8 cellular contexts compared by ENCODE assay signal in the genomic region with DNA sequence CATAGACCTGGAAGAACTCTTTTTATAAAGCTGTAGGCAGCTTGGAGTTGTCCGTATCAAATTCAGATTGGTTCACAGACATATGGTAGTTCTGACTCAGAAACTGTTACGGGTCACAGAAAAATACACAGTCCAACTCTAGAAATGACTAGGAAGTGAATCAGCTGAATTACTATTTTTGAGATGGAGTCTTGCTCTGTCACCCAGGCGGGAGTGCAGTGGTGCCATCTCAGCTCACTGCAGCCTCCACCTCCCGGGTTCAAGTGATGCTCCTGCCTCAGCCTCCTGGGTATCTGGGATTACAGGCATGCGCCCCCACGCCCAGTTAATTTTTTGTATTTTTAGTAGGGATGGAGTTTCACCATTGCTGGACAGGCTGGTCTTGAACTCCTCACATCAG. TPM values are rescaled to one million over a fixed set of nuclear protein-coding genes. Genes with fewer than 3 reads are reported as not detected.
DNase-seq lines count a peak whose midpoint lies in the region; ATAC-seq, FAIRE-seq and TF ChIP-seq lines count a peak whose summit lies in the region.
"Not testable (repeated sequence)": the region's sequence is repeated elsewhere in the genome, so short reads cannot be mapped to it uniquely, and the experiment has no call there.

No MANE protein-coding gene starts in this region.

- DNase-seq in AG10803 (ENCODE audit: low read depth): peak; percentile 65
- DNase-seq in GM18507 (ENCODE audit: extremely low spot score, insufficient read length, low read depth): peak; percentile 37
- DNase-seq in activated CD4-positive, alpha-beta T cell treated with anti-CD3 and anti-CD28 coated beads for 48 hours: peak; percentile 30
- peak; percentile 79 for DNase-seq in GM12878 (ENCODE audit: low read depth, low spot score)
- DNase-seq in myocyte (ENCODE audit: low read depth): peak; percentile 21

- not testable (repeated sequence) for TF ChIP-seq POLR2A in GM12878 (IDR thresholded peaks at IDR 0.05; ENCODE audit: low read depth, low read length)

- FAIRE-seq in GM18507 (lab: Jason Lieb, UNC); GM12878 (lab: Jason Lieb, UNC): not testable (repeated sequence)

- SMC1A ChIA-PET in GM12878 (lab: Charles Lee; ENCODE audit: uncharacterized antibody, unreplicated experiment): interaction anchor here (0.7 to 3.5 kb wide), 34 partner anchors 8 to 288 kb away, joined by 3 to 45 read pairs (median 5); partner anchors contain the start of genes CDKN1B and CREBL2

- TF ChIP-seq EP300 in GM12878 (IDR thresholded peaks at IDR 0.05; ENCODE audit: borderline replicate concordance in 1 of 2, control insufficient read depth in 1 of 2, low read depth in 2 of 2, low read length in 2 of 2): peak in 1 of 2 experiments; percentile 61; a peak in 1 of 4 replicates

- under 1% methylated on average over 6 of the region's 6 CpGs for WGBS in GM12878 (ENCODE audit: insufficient coverage, insufficient replicate concordance, low lambda C conversion rate, missing lambda C conversion rate)

- in situ Hi-C loops in GM12878 (cut with MboI): not testable (repeated sequence)

- not testable (repeated sequence) for H3K4me3 ChIP-seq in AG10803 (ENCODE audit: low read length)
- peak overlapping the region; percentile 14; the same call in 1 of the 2 replicates for H3K4me3 ChIP-seq in GM12878

- TF ChIP-seq CTCF in AG10803 (conservative IDR thresholded peaks at IDR 0.05; ENCODE audit: low read length); GM12878 (IDR thresholded peaks at IDR 0.05 in 2 of 3, conservative IDR thresholded peaks at IDR 0.05 in 1 of 3; ENCODE audit: control insufficient read depth in 2 of 3, extremely low read depth in 1 of 3, insufficient read depth in 1 of 3, low read depth in 3 of 3, low read length in 3 of 3): not testable (repeated sequence)

- ATAC-seq in GM21381 (IDR thresholded peaks at IDR 0.05; ENCODE audit: unreplicated experiment) (peak; percentile 64), HG02885 (IDR thresholded peaks at IDR 0.05; ENCODE audit: poor library complexity, unreplicated experiment) (peak; percentile 79), HG03575 (IDR thresholded peaks at IDR 0.05; ENCODE audit: extremely low read depth, insufficient number of reproducible peaks, low FRiP score, unreplicated experiment) (peak; percentile 69), GM12878 (peak; percentile 92)

- intact Hi-C loops in GM12878 (cut with micrococcal nuclease; ENCODE audit: unreplicated experiment): loop anchor here (1.0 kb wide), 1 partner anchor 58 kb away; no protein-coding TSS in a partner anchor

- peak overlapping the region; percentile 46; the same call in 1 of the 2 replicates for H3K9ac ChIP-seq in GM12878 (ENCODE audit: control insufficient read depth, insufficient read depth, low read length)

- not testable (repeated sequence) for H3K27me3 ChIP-seq in GM12878 (replicated peaks in 1 of 2; ENCODE audit: control insufficient read depth in 2 of 2, insufficient read depth in 2 of 2, low read length in 1 of 2)

- not testable (repeated sequence) for TF ChIP-seq RAD21 in GM12878 (IDR thresholded peaks at IDR 0.05; ENCODE audit: insufficient read depth, low read depth, low read length)

- CTCF ChIA-PET in GM12878 (lab: Yijun Ruan, JAX): interaction anchor here (0.7 to 7.7 kb wide), 28 partner anchors 9 to 280 kb away, joined by 3 to 79 read pairs (median 5); partner anchors contain the start of genes CREBL2 and DUSP16

- RAD21 ChIA-PET in GM12878 (lab: Charles Lee; ENCODE audit: unreplicated experiment): interaction anchor here (0.7 to 3.0 kb wide), 28 partner anchors 9 to 288 kb away, joined by 3 to 32 read pairs (median 4); partner anchors contain the start of gene DUSP16

- H3K4me1 ChIP-seq in GM12878 (ENCODE audit: control insufficient read depth, insufficient read depth, low read length): peaks cover 20% of the 10 kb centered on the region

- peak overlapping the region; percentile 76 for H3K27ac ChIP-seq in GM12878 (ENCODE audit: control insufficient read depth, insufficient read depth)

- peak overlapping the region; percentile 45; the same call in 1 of the 2 replicates for H2AFZ ChIP-seq in GM12878 (ENCODE audit: control insufficient read depth, low read depth, low read length)

- POLR2A ChIA-PET in GM12878 (lab: Charles Lee): interaction anchor here (0.7 to 2.0 kb wide), 12 partner anchors 8 to 163 kb away, joined by 3 to 6 read pairs (median 3); no protein-coding TSS in a partner anchor

- peak overlapping the region; percentile 84 for H3K4me2 ChIP-seq in GM12878 (ENCODE audit: control insufficient read depth, insufficient read depth)

- H3K36me3 ChIP-seq in GM12878 (ENCODE audit: control insufficient read depth in 2 of 2, insufficient read depth in 2 of 2, low read length in 1 of 2): not testable (repeated sequence)

- not testable (repeated sequence) for H4K20me1 ChIP-seq in GM12878 (ENCODE audit: control insufficient read depth, insufficient read depth)

- H3K79me2 ChIP-seq in GM12878 (ENCODE audit: control insufficient read depth, insufficient read depth, low read length): not testable (repeated sequence)

- H3K9me3 ChIP-seq in GM12878 (replicated peaks; ENCODE audit: control insufficient read depth, insufficient read depth, low read length): peaks cover 32% of the 10 kb centered on the region

- BruUV-seq in GM12878 (replicated peaks; lab: Mats Ljungman, UMichigan): not testable (repeated sequence)

TF ChIP-seq in GM12878, 131 proteins besides CTCF, POLR2A, EP300 and RAD21 (continues in another document):
- TF ChIP-seq CBX5 (IDR thresholded peaks at IDR 0.05; ENCODE audit: low read depth) (peak; percentile 13; the same call in 1 of the 2 replicates), JUND (IDR thresholded peaks at IDR 0.05; ENCODE audit: low read depth, low read length) (peak; percentile 84), DPF2 (IDR thresholded peaks at IDR 0.05) (peak; percentile 88; the same call in 1 of the 2 replicates)

RNA-seq across cellular contexts. Expression of gene CREBL2, which starts 34.3 kb away (rescaled TPM):
- 17.2 and 18.1 TPM in 2 replicates for total RNA-seq in GM12878 (2013; cell fraction: nucleolus; rRNA removed)
- 17.7 and 23.0 TPM in 2 replicates for total RNA-seq in GM12878 (2014; rRNA removed)
- 13.9 and 14.2 TPM in 2 replicates for total RNA-seq in GM12878 (2014; rRNA removed; fragmentation: Illumina TruSeq; extraction: Trizol)
- total RNA-seq in GM12878 (2021): 11.4 and 11.9 TPM in 2 replicates
- polyA plus RNA-seq in GM12878 (2011; ENCODE audit: low read depth): 5.5 TPM
- 19.1 and 28.4 TPM in 2 replicates for polyA plus RNA-seq in GM12878 (2011; rRNA removed)
- 10.0 and 11.6 TPM in 2 replicates for polyA plus RNA-seq in GM12878 (2011; cell fraction: cytosol; rRNA removed)
- 5.3 and 6.3 TPM in 2 replicates for polyA plus RNA-seq in GM12878 (2011; cell fraction: nucleus; rRNA removed)
- polyA plus RNA-seq in GM12878 (2012): 7.0 and 11.6 TPM in 2 replicates
- polyA plus RNA-seq in GM12878 (2014; fragmentation: Illumina TruSeq; extraction: Trizol): 13.1 and 15.5 TPM in 2 replicates
- polyA plus RNA-seq in GM12878 (2014; fragmentation: Nextera tagmentation; extraction: Ambion mirVana): 1 to 10 TPM; 4.6 to 5.2 TPM
- polyA plus RNA-seq in GM12878 (2014; rRNA removed): 10.1 and 10.7 TPM in 2 replicates
- 10 to 100 TPM; 14.9 to 15.6 TPM for polyA plus RNA-seq in GM12878 (2016; fragmentation: Nextera tagmentation; extraction: Ambion mirVana)
- 14.8 and 17.3 TPM in 2 replicates for polyA minus RNA-seq in GM12878 (2011; rRNA and poly(A)+ RNA removed)
- polyA minus RNA-seq in GM12878 (2011; cell fraction: cytosol; rRNA and poly(A)+ RNA removed): 4.9 and 6.1 TPM in 2 replicates
- 6.2 and 9.1 TPM in 2 replicates for polyA minus RNA-seq in GM12878 (2011; cell fraction: nucleus; rRNA and poly(A)+ RNA removed)
- 15.5 and 18.6 TPM in 2 replicates for total RNA-seq in myocyte
- 15.6 TPM for polyA plus RNA-seq in myocyte (2012)

RNA-seq across cellular contexts. Expression of gene GPR19, which starts 50.0 kb away (rescaled TPM):
- total RNA-seq in GM12878 (2013; cell fraction: nucleolus; rRNA removed): 10.2 and 14.3 TPM in 2 replicates
- total RNA-seq in GM12878 (2014; rRNA removed): 2.1 and 2.7 TPM in 2 replicates
- total RNA-seq in GM12878 (2014; rRNA removed; fragmentation: Illumina TruSeq; extraction: Trizol): 3.9 and 4.1 TPM in 2 replicates
- 2.6 and 3.4 TPM in 2 replicates for total RNA-seq in GM12878 (2021)
- polyA plus RNA-seq in GM12878 (2011; ENCODE audit: low read depth): 0.87 TPM
- polyA plus RNA-seq in GM12878 (2011; rRNA removed): 7.4 TPM in 2 replicates
- polyA plus RNA-seq in GM12878 (2011; cell fraction: cytosol; rRNA removed): 5.5 and 5.7 TPM in 2 replicates
- 13.6 and 23.5 TPM in 2 replicates for polyA plus RNA-seq in GM12878 (2011; cell fraction: nucleus; rRNA removed)
- polyA plus RNA-seq in GM12878 (2012): 2.3 and 3.3 TPM in 2 replicates
- 4.0 and 9.8 TPM in 2 replicates for polyA plus RNA-seq in GM12878 (2014; fragmentation: Illumina TruSeq; extraction: Trizol)
- 1 to 10 TPM; 2.9 to 3.0 TPM for polyA plus RNA-seq in GM12878 (2014; fragmentation: Nextera tagmentation; extraction: Ambion mirVana)
- polyA plus RNA-seq in GM12878 (2014; rRNA removed): 1.7 and 2.2 TPM in 2 replicates
- 1 to 10 TPM; 2.2 to 3.1 TPM for polyA plus RNA-seq in GM12878 (2016; fragmentation: Nextera tagmentation; extraction: Ambion mirVana)
- 7.6 and 10.5 TPM in 2 replicates for polyA minus RNA-seq in GM12878 (2011; rRNA and poly(A)+ RNA removed)
- 1.7 and 2.0 TPM in 2 replicates for polyA minus RNA-seq in GM12878 (2011; cell fraction: cytosol; rRNA and poly(A)+ RNA removed)
- polyA minus RNA-seq in GM12878 (2011; cell fraction: nucleus; rRNA and poly(A)+ RNA removed): 2.9 and 6.2 TPM in 2 replicates
- not detected in 2 replicates for total RNA-seq in myocyte
- polyA plus RNA-seq in myocyte (2012): not detected

Comparison
In these comparisons a context has a peak if more than half of its experiments do, and no peak if none do; other contexts are left out.
1. DNase-seq: peak in every context shown above with its lines; median percentile 79 in GM12878; 65 in AG10803; 37 in GM18507; 30 in activated CD4-positive, alpha-beta T cell treated with anti-CD3 and anti-CD28 coated beads for 48 hours; 21 in myocyte.